In the genomic region with DNA sequence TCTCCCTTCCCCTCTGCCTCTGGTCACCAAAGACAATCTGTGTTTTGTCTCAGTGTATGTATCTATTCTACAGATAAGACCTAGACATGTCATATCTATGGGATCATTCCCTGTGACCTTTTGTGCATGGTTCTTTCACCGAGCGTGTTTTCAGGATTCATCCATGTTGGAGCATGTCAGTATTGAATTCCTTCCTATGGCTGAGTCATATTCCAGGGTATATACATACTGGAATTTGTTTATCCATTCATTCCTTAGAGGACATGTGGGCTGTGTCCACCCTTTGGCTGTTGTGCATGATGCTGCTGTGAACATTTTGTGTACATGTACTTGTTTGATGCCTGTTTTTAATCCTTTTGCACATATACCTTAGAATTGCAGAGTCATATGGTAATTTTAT, we compare ENCODE assay signal across 21 cellular contexts.
"Had no signal": no experiment of that assay in that cellular context is flagged by ENCODE, and none has a peak within 500 bp of the region (broad histone marks: within the 10 kb centered on the region; RNA-seq: fewer than 3 reads in every experiment).

No MANE protein-coding gene starts in this region.

- H3K27ac ChIP-seq: ascending aorta, brain microvascular endothelial cell, coronary artery, hepatocyte, left ventricle myocardium inferior, ovary, prostate gland, suprapubic skin had no signal

- DNase-seq: activated CD4-positive, alpha-beta T cell treated with anti-CD3 and anti-CD28 coated beads for 1 hour; activated T-cell treated with anti-CD3 and anti-CD28 coated beads, Interleukin-2, amount 50 U/mL, for 24 hours; brain microvascular endothelial cell; glutamatergic neuron; immature natural killer cell; left ventricle myocardium inferior; ovary; stimulated activated CD4-positive, alpha-beta T cell treated with anti-CD3 and anti-CD28 coated beads, Interleukin-4, amount 100 ng/mL, for 24 hours; stimulated activated naive CD4-positive, alpha-beta T cell treated with Interleukin-2 at 50 U/mL for 16 hours; T-helper 1 cell; T-helper 9 cell had no signal

- H3K27me3 ChIP-seq: ascending aorta, ovary, suprapubic skin, tibial nerve had no signal

- H3K27ac Mint-ChIP-seq: activated naive CD4-positive, alpha-beta T cell treated with anti-CD3 and anti-CD28 coated beads, Interleukin-2, amount 50 U/mL, for 72 hours; activated T-cell treated with anti-CD3 and anti-CD28 coated beads, Interleukin-2, amount 50 U/mL, for 24 hours; activated T-helper 17 cell treated with anti-CD3 and anti-CD28 coated beads, Interleukin-2, amount 50 U/mL, for 72 hours; immature natural killer cell; natural killer cell treated with Interleukin-12 subunit alpha and Interleukin-12 subunit beta and Interleukin-15 and Interleukin-18, amount 100 ng/mL, for 72 hours had no signal

- H3K4me1 ChIP-seq: ascending aorta, prostate gland, suprapubic skin had no signal

- H3K4me2 ChIP-seq: hepatocyte had no signal

- H3K4me1 Mint-ChIP-seq: activated T-helper 17 cell treated with anti-CD3 and anti-CD28 coated beads, Interleukin-2, amount 50 U/mL, for 72 hours; immature natural killer cell had no signal

- H3K9me3 Mint-ChIP-seq: activated naive CD4-positive, alpha-beta T cell treated with anti-CD3 and anti-CD28 coated beads, Interleukin-2, amount 50 U/mL, for 72 hours; activated T-cell treated with anti-CD3 and anti-CD28 coated beads, Interleukin-2, amount 50 U/mL, for 24 hours; immature natural killer cell; natural killer cell treated with Interleukin-12 subunit alpha and Interleukin-12 subunit beta and Interleukin-15 and Interleukin-18, amount 100 ng/mL, for 72 hours had no signal

- H3K36me3 Mint-ChIP-seq: activated naive CD4-positive, alpha-beta T cell treated with anti-CD3 and anti-CD28 coated beads, Interleukin-2, amount 50 U/mL, for 72 hours; immature natural killer cell; natural killer cell treated with Interleukin-12 subunit alpha and Interleukin-12 subunit beta and Interleukin-15 and Interleukin-18, amount 100 ng/mL, for 72 hours had no signal

- H3K79me2 ChIP-seq: hepatocyte had no signal

- FAIRE-seq: frontal cortex had no signal

- H3K9me3 ChIP-seq: ascending aorta, left ventricle myocardium inferior, ovary, prostate gland, suprapubic skin, tibial nerve had no signal

- H3K36me3 ChIP-seq: ascending aorta, brain microvascular endothelial cell, left ventricle myocardium inferior, ovary, prostate gland, suprapubic skin, tibial nerve had no signal

- H3K4me3 Mint-ChIP-seq: activated T-cell treated with anti-CD3 and anti-CD28 coated beads, Interleukin-2, amount 50 U/mL, for 24 hours; activated T-helper 17 cell treated with anti-CD3 and anti-CD28 coated beads, Interleukin-2, amount 50 U/mL, for 72 hours; immature natural killer cell; natural killer cell treated with Interleukin-12 subunit alpha and Interleukin-12 subunit beta and Interleukin-15 and Interleukin-18, amount 100 ng/mL, for 72 hours had no signal

- H2AFZ ChIP-seq: hepatocyte had no signal

- ATAC-seq: activated naive CD4-positive, alpha-beta T cell treated with anti-CD3 and anti-CD28 coated beads, Interleukin-2, amount 50 U/mL, for 72 hours; activated T-helper 17 cell treated with anti-CD3 and anti-CD28 coated beads, Interleukin-2, amount 50 U/mL, for 72 hours; natural killer cell treated with Interleukin-12 subunit alpha and Interleukin-12 subunit beta and Interleukin-15 and Interleukin-18, amount 100 ng/mL, for 72 hours had no signal

- H3K4me3 ChIP-seq: ascending aorta, coronary artery, hepatocyte, left ventricle myocardium inferior, ovary, prostate gland, suprapubic skin, tibial nerve had no signal
